8 cellular contexts compared by ENCODE assay signal in the genomic region with DNA sequence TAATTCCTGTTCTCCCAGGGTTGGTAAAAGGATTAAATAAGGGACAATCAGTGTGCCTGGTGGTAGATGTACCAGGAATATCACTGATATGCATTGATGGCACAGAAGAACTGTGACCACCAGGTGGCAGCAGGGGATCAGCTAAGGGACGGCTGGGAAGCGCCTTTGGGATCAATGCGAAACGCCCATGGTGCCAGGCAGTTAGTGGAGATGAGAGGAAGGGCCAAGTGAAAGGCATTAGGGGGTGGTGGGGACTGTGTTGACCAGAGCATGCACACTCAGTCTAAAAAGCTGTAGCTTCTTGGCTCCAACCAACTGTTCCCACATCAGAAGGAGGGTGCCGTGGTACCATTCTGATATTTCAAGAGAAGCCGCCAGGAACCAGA. TPM values are rescaled to one million over a fixed set of nuclear protein-coding genes. Genes with fewer than 3 reads are reported as not detected.
DNase-seq lines count a peak whose midpoint lies in the region; ATAC-seq and TF ChIP-seq lines count a peak whose summit lies in the region.

No MANE protein-coding gene starts in this region.

- H3K9me3 Mint-ChIP-seq in activated CD4-positive, alpha-beta T cell treated with anti-CD3 and anti-CD28 coated beads for 36 hours (ENCODE audit: low read depth): no peaks in the 10 kb centered on the region

- POLR2A ChIA-PET in activated CD4-positive, alpha-beta T cell treated with anti-CD3 and anti-CD28 coated beads for 36 hours (lab: Charles Lee): no interaction called here

- DNase-seq in activated CD4-positive, alpha-beta T cell treated with anti-CD3 and anti-CD28 coated beads for 36 hours: peak; percentile 81
- DNase-seq in activated CD4-positive, alpha-beta T cell treated with anti-CD3 and anti-CD28 coated beads, Interleukin-2, amount 50 U/mL, for 1 hour: no peak
- peak; percentile 70 for DNase-seq in NCI-H774 (lab: John Stamatoyannopoulos, UW)
- peak; percentile 35 for DNase-seq in activated T-helper 9 cell treated with anti-CD3 and anti-CD28 coated beads, Interleukin-2, amount 50 U/mL, for 16 hours (ENCODE audit: low read depth)
- DNase-seq in glomerular endothelial cell (ENCODE audit: extremely low read depth, low read depth, low spot score): peak; percentile 56
- no peak for DNase-seq in omental fat pad (ENCODE audit: low spot score)
- no peak for DNase-seq in amniotic stem cell (lab: John Stamatoyannopoulos, UW)

- peaks cover 13% of the 10 kb centered on the region for H3K4me1 Mint-ChIP-seq in activated CD4-positive, alpha-beta T cell treated with anti-CD3 and anti-CD28 coated beads for 36 hours

- no peaks in the 10 kb centered on the region for H3K36me3 Mint-ChIP-seq in activated CD4-positive, alpha-beta T cell treated with anti-CD3 and anti-CD28 coated beads for 36 hours (ENCODE audit: low read depth)

- H3K4me3 Mint-ChIP-seq in activated CD4-positive, alpha-beta T cell treated with anti-CD3 and anti-CD28 coated beads for 36 hours: no peak overlapping the region

- CTCF ChIA-PET in activated CD4-positive, alpha-beta T cell treated with anti-CD3 and anti-CD28 coated beads for 36 hours (lab: Charles Lee): interaction anchor here (0.6 to 3.9 kb wide), 16 partner anchors 9 to 868 kb away, joined by 3 to 41 read pairs (median 3); no protein-coding TSS in a partner anchor

- peak; percentile 49 for ATAC-seq in activated CD4-positive, alpha-beta T cell treated with anti-CD3 and anti-CD28 coated beads for 36 hours
- ATAC-seq in HG03095 (IDR thresholded peaks at IDR 0.05; ENCODE audit: unreplicated experiment) (peak; percentile 56), omental fat pad (ENCODE audit: low FRiP score) (peak; percentile 43)

- H3K27ac Mint-ChIP-seq in activated CD4-positive, alpha-beta T cell treated with anti-CD3 and anti-CD28 coated beads for 36 hours: no peak overlapping the region

- TF ChIP-seq CTCF in omental fat pad (IDR thresholded peaks at IDR 0.05): peak in 1 of 3 donors; percentile 71

- intact Hi-C loops in activated CD4-positive, alpha-beta T cell treated with anti-CD3 and anti-CD28 coated beads for 36 hours (cut with DNase I, micrococcal nuclease): loop anchor here (1.0 to 2.0 kb wide), 3 partner anchors 191 to 582 kb away; no protein-coding TSS in a partner anchor

- no peaks in the 10 kb centered on the region for H3K27me3 Mint-ChIP-seq in activated CD4-positive, alpha-beta T cell treated with anti-CD3 and anti-CD28 coated beads for 36 hours

RNA-seq across cellular contexts. Expression of gene ARHGEF37, which starts 55.6 kb away (rescaled TPM):
- 1 to 10 TPM; 1.7 to 2.1 TPM for total RNA-seq in activated CD4-positive, alpha-beta T cell treated with anti-CD3 and anti-CD28 coated beads for 36 hours
- 4.6 and 8.5 TPM in 2 replicates for total RNA-seq in glomerular endothelial cell
- 1 to 10 TPM; 3.1 to 8.5 (median 4.6) TPM for total RNA-seq in omental fat pad

Comparison
In these comparisons a context has a peak if more than half of its experiments do, and no peak if none do; other contexts are left out.
1. DNase-seq: peak in activated CD4-positive, alpha-beta T cell treated with anti-CD3 and anti-CD28 coated beads for 36 hours (single experiment), NCI-H774 (single experiment), activated T-helper 9 cell treated with anti-CD3 and anti-CD28 coated beads, Interleukin-2, amount 50 U/mL, for 16 hours (single experiment) and glomerular endothelial cell (single experiment); none in activated CD4-positive, alpha-beta T cell treated with anti-CD3 and anti-CD28 coated beads, Interleukin-2, amount 50 U/mL, for 1 hour (single experiment), omental fat pad (single experiment) and amniotic stem cell (single experiment).
2. Peak in every context shown above with its lines, with median percentiles within 50 percentile points of each other: ATAC-seq.